9 cellular contexts compared by ENCODE assay signal in genomic region chr7:99373086-99374066, GRCh38. TPM values are rescaled to one million over a fixed set of nuclear protein-coding genes. Genes with fewer than 3 reads are reported as not detected.
DNase-seq lines count a peak whose midpoint lies in the region; ATAC-seq, FAIRE-seq and TF ChIP-seq lines count a peak whose summit lies in the region.
"Had no signal": no experiment of that assay in that cellular context is flagged by ENCODE, and none has a peak within 500 bp of the region (broad histone marks: within the 10 kb centered on the region; RNA-seq: fewer than 3 reads in every experiment).

No MANE protein-coding gene starts in this region.

- H3K36me3 ChIP-seq in kidney (ENCODE audit: control insufficient read depth in 1 of 2, insufficient read depth in 2 of 2, low read length in 2 of 2), result no peaks in the 10 kb centered on the region
- H3K36me3 ChIP-seq in subcutaneous abdominal adipose tissue (ENCODE audit: control insufficient read depth in 5 of 5, insufficient read depth in 5 of 5, low read length in 5 of 5), result peaks cover 0 to 17% (median 5%) of the 10 kb centered on the region in 5 donors

- intact Hi-C loops in activated CD4-positive, alpha-beta T cell treated with anti-CD3 and anti-CD28 coated beads for 36 hours (cut with DNase I, micrococcal nuclease), result loop anchor here (1.0 to 5.0 kb wide), 8 partner anchors 20 to 494 kb away; partner anchors contain the start of genes BUD31 (in 2 of the 2), PDAP1 (in 2 of the 2), ARPC1A (in 1 of the 2) and ZKSCAN5 (in 1 of the 2)
- intact Hi-C loops in kidney (cut with DNase I), result no loop called here

- no peaks in the 10 kb centered on the region for H3K9me3 ChIP-seq in kidney (ENCODE audit: control insufficient read depth in 1 of 2, low read length in 2 of 2)
- H3K9me3 ChIP-seq in subcutaneous abdominal adipose tissue (ENCODE audit: control insufficient read depth in 5 of 5, low read length in 5 of 5), result no peaks in the 10 kb centered on the region

- H3K27ac Mint-ChIP-seq in activated CD4-positive, alpha-beta T cell treated with anti-CD3 and anti-CD28 coated beads for 36 hours, result peak overlapping the region; percentile 69
- peak overlapping the region; percentile 44 to 85 for H3K27ac Mint-ChIP-seq in activated naive CD4-positive, alpha-beta T cell treated with anti-CD3 and anti-CD28 coated beads, Interleukin-2, amount 50 U/mL, for 72 hours

- TF ChIP-seq CTCF in kidney (IDR thresholded peaks at IDR 0.05; ENCODE audit: borderline replicate concordance, extremely low read depth, insufficient read depth), result no peak

- POLR2A ChIA-PET in activated CD4-positive, alpha-beta T cell treated with anti-CD3 and anti-CD28 coated beads for 36 hours (lab: Charles Lee), result interaction anchor here (0.6 to 1.0 kb wide), 5 partner anchors 17 to 242 kb away, joined by 3 to 8 read pairs (median 3); partner anchors contain the start of gene BUD31

- H3K27me3 ChIP-seq in subcutaneous abdominal adipose tissue (ENCODE audit: control insufficient read depth in 5 of 5, insufficient read depth in 4 of 5, low read length in 5 of 5), result no peaks in the 10 kb centered on the region

- H3K4me1 ChIP-seq in kidney (ENCODE audit: control insufficient read depth in 1 of 2, insufficient read depth in 1 of 2, low read depth in 1 of 2, low read length in 2 of 2) (peaks cover 0 to 10% of the 10 kb centered on the region in 2 donors), subcutaneous abdominal adipose tissue (ENCODE audit: control insufficient read depth in 5 of 5, insufficient read depth in 5 of 5, low read length in 5 of 5) (peaks cover 2 to 26% (median 20%) of the 10 kb centered on the region in 5 donors)

- H3K9me3 Mint-ChIP-seq in activated CD4-positive, alpha-beta T cell treated with anti-CD3 and anti-CD28 coated beads for 36 hours (ENCODE audit: low read depth), result no peaks in the 10 kb centered on the region
- no peaks in the 10 kb centered on the region for H3K9me3 Mint-ChIP-seq in activated naive CD4-positive, alpha-beta T cell treated with anti-CD3 and anti-CD28 coated beads, Interleukin-2, amount 50 U/mL, for 72 hours

- DNase-seq in activated CD4-positive, alpha-beta T cell treated with anti-CD3 and anti-CD28 coated beads for 36 hours, result no peak
- no peak for DNase-seq in activated CD4-positive, alpha-beta T cell treated with anti-CD3 and anti-CD28 coated beads for 48 hours
- no peak for DNase-seq in activated naive CD4-positive, alpha-beta T cell treated with anti-CD3 and anti-CD28 coated beads, Interleukin-2, amount 50 U/mL, for 72 hours (ENCODE audit: low spot score in 2 of 2)
- peak; percentile 59 for DNase-seq in kidney
- DNase-seq in DMS79 treated with DMSO at 0.1 percent for 48 hours (lab: John Stamatoyannopoulos, UW), result no peak
- DNase-seq in NCI-H1417 (lab: John Stamatoyannopoulos, UW), result no peak
- DNase-seq: NCI-H187 treated with DMSO at 0.1 percent for 48 hours had no signal

- H3K9ac ChIP-seq in kidney (ENCODE audit: low read length in 2 of 2), result no peak overlapping the region
- H3K9ac ChIP-seq in subcutaneous abdominal adipose tissue (ENCODE audit: low read length in 5 of 5), result peak overlapping the region in 3 of 5 donors; percentile 66 to 78 (median 73)

- H3K27ac ChIP-seq in kidney (ENCODE audit: low read depth in 2 of 2, low read length in 2 of 2) (peak overlapping the region in 1 of 2 donors; percentile 28), subcutaneous abdominal adipose tissue (ENCODE audit: low read depth, low read length) (peak overlapping the region; percentile 75)

- H3K4me1 Mint-ChIP-seq in activated CD4-positive, alpha-beta T cell treated with anti-CD3 and anti-CD28 coated beads for 36 hours, result peaks cover 22% of the 10 kb centered on the region

- FAIRE-seq in kidney (lab: Jason Lieb, UNC), result no peak

- H3K36me3 Mint-ChIP-seq in activated CD4-positive, alpha-beta T cell treated with anti-CD3 and anti-CD28 coated beads for 36 hours (ENCODE audit: low read depth), result peaks cover 25% of the 10 kb centered on the region
- peaks cover 0 to 9% of the 10 kb centered on the region in 2 donors for H3K36me3 Mint-ChIP-seq in activated naive CD4-positive, alpha-beta T cell treated with anti-CD3 and anti-CD28 coated beads, Interleukin-2, amount 50 U/mL, for 72 hours

- peak overlapping the region; percentile 72 for H3K4me3 Mint-ChIP-seq in activated CD4-positive, alpha-beta T cell treated with anti-CD3 and anti-CD28 coated beads for 36 hours

- H3K4me3 ChIP-seq in kidney (ENCODE audit: low read length in 2 of 2) (peak overlapping the region; percentile 55 to 61), subcutaneous abdominal adipose tissue (ENCODE audit: low read depth in 1 of 5, low read length in 5 of 5) (peak overlapping the region in 4 of 5 donors; percentile 65 to 86 (median 78))

- CTCF ChIA-PET in activated CD4-positive, alpha-beta T cell treated with anti-CD3 and anti-CD28 coated beads for 36 hours (lab: Charles Lee), result interaction anchor here (0.5 to 1.2 kb wide), 4 partner anchors 36 to 1528 kb away, joined by 3 to 4 read pairs (median 3); partner anchors contain the start of genes BUD31 and PDAP1

- no peak for ATAC-seq in activated CD4-positive, alpha-beta T cell treated with anti-CD3 and anti-CD28 coated beads for 36 hours
- no peak for ATAC-seq in activated naive CD4-positive, alpha-beta T cell treated with anti-CD3 and anti-CD28 coated beads, Interleukin-2, amount 50 U/mL, for 72 hours
- no peak for ATAC-seq in HG03135 (IDR thresholded peaks at IDR 0.05; ENCODE audit: unreplicated experiment)

- H3K27me3 Mint-ChIP-seq in activated CD4-positive, alpha-beta T cell treated with anti-CD3 and anti-CD28 coated beads for 36 hours, result no peaks in the 10 kb centered on the region

RNA-seq across cellular contexts. Expression of gene ARPC1B, which starts 1.2 kb away (rescaled TPM):
- 100 to 1,000 TPM; 318 to 326 TPM for total RNA-seq in activated CD4-positive, alpha-beta T cell treated with anti-CD3 and anti-CD28 coated beads for 36 hours
- 100 to 1,000 TPM; 254 to 333 TPM for total RNA-seq in activated naive CD4-positive, alpha-beta T cell treated with anti-CD3 and anti-CD28 coated beads, Interleukin-2, amount 50 U/mL, for 72 hours
- 216 TPM for total RNA-seq in kidney
- 74.1 TPM for polyA plus RNA-seq in kidney (ENCODE audit: insufficient read depth, low read depth, low replicate concordance)

RNA-seq across cellular contexts. Expression of gene PDAP1, which starts 35.0 kb away (rescaled TPM):
- 100 to 1,000 TPM; 171 TPM for total RNA-seq in activated CD4-positive, alpha-beta T cell treated with anti-CD3 and anti-CD28 coated beads for 36 hours
- 100 to 1,000 TPM; 101 to 148 TPM for total RNA-seq in activated naive CD4-positive, alpha-beta T cell treated with anti-CD3 and anti-CD28 coated beads, Interleukin-2, amount 50 U/mL, for 72 hours
- total RNA-seq in kidney, result 84.7 TPM
- 119 TPM for polyA plus RNA-seq in kidney (ENCODE audit: insufficient read depth, low read depth, low replicate concordance)

RNA-seq across cellular contexts. Expression of gene BUD31, which starts 35.4 kb away (rescaled TPM):
- 100 to 1,000 TPM; 140 to 190 TPM for total RNA-seq in activated CD4-positive, alpha-beta T cell treated with anti-CD3 and anti-CD28 coated beads for 36 hours
- total RNA-seq in activated naive CD4-positive, alpha-beta T cell treated with anti-CD3 and anti-CD28 coated beads, Interleukin-2, amount 50 U/mL, for 72 hours, result 100 to 1,000 TPM; 131 to 135 TPM
- total RNA-seq in kidney, result 79.0 TPM
- polyA plus RNA-seq in kidney (ENCODE audit: insufficient read depth, low read depth, low replicate concordance), result 141 TPM

RNA-seq across cellular contexts. Expression of gene ARPC1A, which starts 47.7 kb away (rescaled TPM):
- total RNA-seq in activated CD4-positive, alpha-beta T cell treated with anti-CD3 and anti-CD28 coated beads for 36 hours, result 10 to 100 TPM; 52.3 to 65.6 TPM
- total RNA-seq in activated naive CD4-positive, alpha-beta T cell treated with anti-CD3 and anti-CD28 coated beads, Interleukin-2, amount 50 U/mL, for 72 hours, result 10 to 100 TPM; 43.5 to 57.2 TPM
- total RNA-seq in kidney, result 119 TPM
- polyA plus RNA-seq in kidney (ENCODE audit: insufficient read depth, low read depth, low replicate concordance), result 117 TPM

Comparison
In these comparisons a context has a peak if more than half of its experiments do, and no peak if none do; other contexts are left out.
1. H3K9ac ChIP-seq: peak in subcutaneous abdominal adipose tissue (3 of 5); none in kidney (0 of 2).